ENCODE assay signal across 9 cellular contexts in genomic region chr19:41350735-41351338, GRCh38. TPM values are rescaled to one million over a fixed set of nuclear protein-coding genes. Genes with fewer than 3 reads are reported as not detected.
DNase-seq lines count a peak whose midpoint lies in the region; ATAC-seq, FAIRE-seq and TF ChIP-seq lines count a peak whose summit lies in the region.
"Had no signal": no experiment of that assay in that cellular context is flagged by ENCODE, and none has a peak within 500 bp of the region (broad histone marks: within the 10 kb centered on the region; RNA-seq: fewer than 3 reads in every experiment).

No MANE protein-coding gene starts in this region.

- DNase-seq in MM.1S (no peak), dermis blood vessel endothelial cell (peak; percentile 35), RPMI8226 (no peak), frontal cortex (ENCODE audit: low spot score in 2 of 2) (no peak), kidney tubule cell (ENCODE audit: low spot score) (no peak)

- peak overlapping the region; percentile 67; the same call in 1 of the 2 replicates for H3K9ac ChIP-seq in MM.1S (ENCODE audit: low read length)

- H4K20me1 ChIP-seq in MM.1S (ENCODE audit: insufficient read depth, low read length), result no peaks in the 10 kb centered on the region

- peaks cover 11% of the 10 kb centered on the region for H3F3A ChIP-seq in MM.1S (ENCODE audit: insufficient read depth, low read length)

- H3K27me3 ChIP-seq in MM.1S (replicated peaks; ENCODE audit: insufficient read depth, low read length), result no peaks in the 10 kb centered on the region
- H3K27me3 ChIP-seq in muscle layer of duodenum (ENCODE audit: low read depth, low read length), result no peaks in the 10 kb centered on the region

- H3K4me3 ChIP-seq in MM.1S (ENCODE audit: low read length) (peak overlapping the region; percentile 91), muscle layer of duodenum (ENCODE audit: low read depth in 1 of 2, low read length in 2 of 2) (peak overlapping the region; percentile 83 to 95)

- no peak overlapping the region for H3K27ac ChIP-seq in MM.1S (ENCODE audit: low read length)
- peak overlapping the region; percentile 31 for H3K27ac ChIP-seq in muscle layer of duodenum (ENCODE audit: low read length)
- H3K27ac ChIP-seq: VCaP had no signal

- peaks cover 3% of the 10 kb centered on the region; the same call in 1 of the 2 replicates for H3K79me2 ChIP-seq in MM.1S (ENCODE audit: low read length)

- no peaks in the 10 kb centered on the region for H3K36me3 ChIP-seq in MM.1S (replicated peaks; ENCODE audit: insufficient read depth, low read length)
- H3K36me3 ChIP-seq in muscle layer of duodenum (ENCODE audit: control insufficient read depth in 1 of 2, insufficient read depth in 2 of 2, low read length in 2 of 2), result peaks cover 0 to 15% of the 10 kb centered on the region in 2 donors

- ATAC-seq in GM18502 (IDR thresholded peaks at IDR 0.05; ENCODE audit: poor library complexity, unreplicated experiment) (peak; percentile 11), GM21447 (IDR thresholded peaks at IDR 0.05; ENCODE audit: unreplicated experiment) (no peak)

- no peaks in the 10 kb centered on the region for H3K9me2 ChIP-seq in MM.1S (replicated peaks; ENCODE audit: insufficient read depth, low read length)

- peak overlapping the region; percentile 96 for H3K4me2 ChIP-seq in MM.1S (ENCODE audit: low read depth, low read length)

- TF ChIP-seq CTCF in MM.1S (IDR thresholded peaks at IDR 0.05; ENCODE audit: low read length), result no peak

- H3K4me1 ChIP-seq in MM.1S (ENCODE audit: low read length) (peaks cover 8% of the 10 kb centered on the region; the same call in 1 of the 2 replicates), muscle layer of duodenum (ENCODE audit: control insufficient read depth in 1 of 2, insufficient read depth in 2 of 2, low read length in 2 of 2) (peaks cover 0 to 29% of the 10 kb centered on the region in 2 donors)

- no peaks in the 10 kb centered on the region for H3K9me3 ChIP-seq in MM.1S (replicated peaks; ENCODE audit: insufficient read depth, low read length)
- no peaks in the 10 kb centered on the region for H3K9me3 ChIP-seq in muscle layer of duodenum (ENCODE audit: control insufficient read depth in 1 of 2, low read length in 2 of 2)

- FAIRE-seq in frontal cortex (lab: Jason Lieb, UNC), result no peak

- peak overlapping the region; percentile 87 for H2AFZ ChIP-seq in MM.1S (ENCODE audit: low read length)

RNA-seq across cellular contexts. Expression of gene TGFB1, which starts 2.9 kb away (rescaled TPM):
- 19.4 and 74.5 TPM in 2 replicates for total RNA-seq in dermis blood vessel endothelial cell
- 0.41 TPM for total RNA-seq in frontal cortex

RNA-seq across cellular contexts. Expression of gene B9D2, which starts 13.1 kb away (rescaled TPM):
- total RNA-seq in dermis blood vessel endothelial cell, result 6.8 and 7.9 TPM in 2 replicates
- 5.3 TPM for total RNA-seq in frontal cortex

RNA-seq across cellular contexts. Expression of gene TMEM91, which starts 25.5 kb away (rescaled TPM):
- total RNA-seq in dermis blood vessel endothelial cell (4.7 and 9.2 TPM in 2 replicates), frontal cortex (6.5 TPM)

RNA-seq across cellular contexts. Expression of gene CCDC97, which starts 40.9 kb away (rescaled TPM):
- 7.5 and 13.2 TPM in 2 replicates for total RNA-seq in dermis blood vessel endothelial cell
- 4.1 TPM for total RNA-seq in frontal cortex

RNA-seq across cellular contexts. Expression of gene EXOSC5, which starts 46.3 kb away (rescaled TPM):
- 8.8 and 11.9 TPM in 2 replicates for total RNA-seq in dermis blood vessel endothelial cell
- total RNA-seq in frontal cortex, result 14.7 TPM

Comparison
In these comparisons a context has a peak if more than half of its experiments do, and no peak if none do; other contexts are left out.
1. RNA of gene TGFB1, which starts 2.9 kb away (total RNA-seq): 19.4 to 74.5 TPM in dermis blood vessel endothelial cell; 0.41 TPM in frontal cortex (single experiment); every median in the first group is over 10 times any median in the second.